ENCODE assay signal across 13 cellular contexts in genomic region chr3:64216706-64217105, GRCh38. TPM values are rescaled to one million over a fixed set of nuclear protein-coding genes. Genes with fewer than 3 reads are reported as not detected.
DNase-seq lines count a peak whose midpoint lies in the region; ATAC-seq and TF ChIP-seq lines count a peak whose summit lies in the region.
"Had no signal": no experiment of that assay in that cellular context is flagged by ENCODE, and none has a peak within 500 bp of the region (broad histone marks: within the 10 kb centered on the region; RNA-seq: fewer than 3 reads in every experiment).

No MANE protein-coding gene starts in this region.

- no peak overlapping the region for H3K4me3 ChIP-seq in fibroblast of the aortic adventitia (ENCODE audit: low read depth, low read length)

- H3K36me3 Mint-ChIP-seq in osteocyte (ENCODE audit: unreplicated experiment): no peaks in the 10 kb centered on the region
- H3K36me3 Mint-ChIP-seq in activated CD4-positive, alpha-beta T cell treated with anti-CD3 and anti-CD28 coated beads, Interleukin-2, amount 10 ng/mL, durations not matched to agents 7 days and 5 days (ENCODE audit: low read depth): no peaks in the 10 kb centered on the region
- H3K36me3 Mint-ChIP-seq: activated naive CD8-positive, alpha-beta T cell treated with anti-CD3 and anti-CD28 coated beads, Interleukin-2, amount 10 ng/mL, durations not matched to agents 7 days and 5 days; naive thymus-derived CD4-positive, alpha-beta T cell had no signal

- DNase-seq in ELR (ENCODE audit: low read depth) (peak; percentile 44), fibroblast of the aortic adventitia (ENCODE audit: low read depth) (peak; percentile 64), osteocyte (ENCODE audit: extremely low spot score, unreplicated experiment) (no peak), NCI-H1436 treated with DMSO at 0.1 percent for 48 hours (lab: John Stamatoyannopoulos, UW) (no peak), T-helper 2 cell (no peak)
- DNase-seq in activated CD4-positive, alpha-beta T cell treated with anti-CD3 and anti-CD28 coated beads, Interleukin-2, amount 10 ng/mL, durations not matched to agents 7 days and 5 days: no peak
- DNase-seq: activated CD4-positive, alpha-beta T cell treated with anti-CD3 and anti-CD28 coated beads for 48 hours; activated naive CD8-positive, alpha-beta T cell treated with anti-CD3 and anti-CD28 coated beads, Interleukin-2, amount 10 ng/mL, durations not matched to agents 7 days and 5 days; COR-L47; naive thymus-derived CD4-positive, alpha-beta T cell; stimulated activated CD4-positive, alpha-beta T cell treated with anti-CD3 and anti-CD28 coated beads, Interleukin-4, amount 100 ng/mL, for 1 hour had no signal

- POLR2A ChIA-PET in activated CD4-positive, alpha-beta T cell treated with anti-CD3 and anti-CD28 coated beads, Interleukin-2, amount 10 ng/mL, durations not matched to agents 7 days and 5 days (lab: Charles Lee): no interaction called here

- ATAC-seq in SK-N-SH treated with all-trans-retinoic acid at 6 μM for 48 hours (peak; percentile 18), GM21526 (IDR thresholded peaks at IDR 0.05; ENCODE audit: low FRiP score, unreplicated experiment) (no peak)
- ATAC-seq: naive thymus-derived CD4-positive, alpha-beta T cell had no signal

- no peaks in the 10 kb centered on the region for H3K27me3 Mint-ChIP-seq in osteocyte (ENCODE audit: unreplicated experiment)
- peaks cover 9% of the 10 kb centered on the region for H3K27me3 Mint-ChIP-seq in activated CD4-positive, alpha-beta T cell treated with anti-CD3 and anti-CD28 coated beads, Interleukin-2, amount 10 ng/mL, durations not matched to agents 7 days and 5 days
- H3K27me3 Mint-ChIP-seq: activated naive CD8-positive, alpha-beta T cell treated with anti-CD3 and anti-CD28 coated beads, Interleukin-2, amount 10 ng/mL, durations not matched to agents 7 days and 5 days had no signal

- H3K9me3 Mint-ChIP-seq in osteocyte (ENCODE audit: unreplicated experiment): no peaks in the 10 kb centered on the region
- H3K9me3 Mint-ChIP-seq in activated CD4-positive, alpha-beta T cell treated with anti-CD3 and anti-CD28 coated beads, Interleukin-2, amount 10 ng/mL, durations not matched to agents 7 days and 5 days: no peaks in the 10 kb centered on the region
- H3K9me3 Mint-ChIP-seq: activated naive CD8-positive, alpha-beta T cell treated with anti-CD3 and anti-CD28 coated beads, Interleukin-2, amount 10 ng/mL, durations not matched to agents 7 days and 5 days had no signal

- H3K4me3 Mint-ChIP-seq in osteocyte (ENCODE audit: unreplicated experiment): peak overlapping the region; percentile 16
- H3K4me3 Mint-ChIP-seq in activated CD4-positive, alpha-beta T cell treated with anti-CD3 and anti-CD28 coated beads, Interleukin-2, amount 10 ng/mL, durations not matched to agents 7 days and 5 days: no peak overlapping the region
- H3K4me3 Mint-ChIP-seq: activated naive CD8-positive, alpha-beta T cell treated with anti-CD3 and anti-CD28 coated beads, Interleukin-2, amount 10 ng/mL, durations not matched to agents 7 days and 5 days; naive thymus-derived CD4-positive, alpha-beta T cell had no signal

- peak overlapping the region; percentile 81 for H3K27ac Mint-ChIP-seq in osteocyte (ENCODE audit: unreplicated experiment)
- H3K27ac Mint-ChIP-seq in activated CD4-positive, alpha-beta T cell treated with anti-CD3 and anti-CD28 coated beads, Interleukin-2, amount 10 ng/mL, durations not matched to agents 7 days and 5 days: no peak overlapping the region
- H3K27ac Mint-ChIP-seq: activated naive CD8-positive, alpha-beta T cell treated with anti-CD3 and anti-CD28 coated beads, Interleukin-2, amount 10 ng/mL, durations not matched to agents 7 days and 5 days; naive thymus-derived CD4-positive, alpha-beta T cell had no signal

- CTCF ChIA-PET in activated CD4-positive, alpha-beta T cell treated with anti-CD3 and anti-CD28 coated beads, Interleukin-2, amount 10 ng/mL, durations not matched to agents 7 days and 5 days (lab: Charles Lee): no interaction called here

- TF ChIP-seq CTCF in fibroblast of the aortic adventitia (IDR thresholded peaks at IDR 0.05; ENCODE audit: insufficient read depth, low read length) (no peak), osteocyte (IDR thresholded peaks at IDR 0.05) (no peak)

- H3K4me1 Mint-ChIP-seq in osteocyte (ENCODE audit: unreplicated experiment): peaks cover 68% of the 10 kb centered on the region
- H3K4me1 Mint-ChIP-seq in activated CD4-positive, alpha-beta T cell treated with anti-CD3 and anti-CD28 coated beads, Interleukin-2, amount 10 ng/mL, durations not matched to agents 7 days and 5 days: no peaks in the 10 kb centered on the region
- H3K4me1 Mint-ChIP-seq: activated naive CD8-positive, alpha-beta T cell treated with anti-CD3 and anti-CD28 coated beads, Interleukin-2, amount 10 ng/mL, durations not matched to agents 7 days and 5 days had no signal

TF ChIP-seq in SK-N-SH treated with all-trans-retinoic acid at 6 μM for 48 hours, 23 proteins besides CTCF, POLR2A, EP300 and RAD21:
- no peak for TF ChIP-seq TCF4 (CRISPR knock-in tag; IDR thresholded peaks at IDR 0.05; ENCODE audit: borderline replicate concordance)
- no peak for TF ChIP-seq ZNF565 (CRISPR knock-in tag; conservative IDR thresholded peaks at IDR 0.05; ENCODE audit: low read depth)
- TF ChIP-seq TOX (CRISPR knock-in tag; IDR thresholded peaks at IDR 0.05; ENCODE audit: borderline replicate concordance): no peak
- TF ChIP-seq CSDC2 (CRISPR knock-in tag; IDR thresholded peaks at IDR 0.05): no peak

RNA-seq across cellular contexts. Expression of gene PRICKLE2, which starts 8.6 kb away (rescaled TPM):
- total RNA-seq in fibroblast of the aortic adventitia (ENCODE audit: low replicate concordance): 22.0 and 45.1 TPM in 2 replicates
- total RNA-seq in osteocyte: 24.7 and 25.2 TPM in 2 replicates
- total RNA-seq in activated CD4-positive, alpha-beta T cell treated with anti-CD3 and anti-CD28 coated beads, Interleukin-2, amount 10 ng/mL, durations not matched to agents 7 days and 5 days: not detected
- total RNA-seq: activated naive CD8-positive, alpha-beta T cell treated with anti-CD3 and anti-CD28 coated beads, Interleukin-2, amount 10 ng/mL, durations not matched to agents 7 days and 5 days had no signal

Comparison
In these comparisons a context has a peak if more than half of its experiments do, and no peak if none do; other contexts are left out.
1. DNase-seq: peak in ELR (single experiment) and fibroblast of the aortic adventitia (single experiment); none in osteocyte (single experiment), activated CD4-positive, alpha-beta T cell treated with anti-CD3 and anti-CD28 coated beads, Interleukin-2, amount 10 ng/mL, durations not matched to agents 7 days and 5 days (single experiment), NCI-H1436 treated with DMSO at 0.1 percent for 48 hours (single experiment) and T-helper 2 cell (0 of 5).
2. RNA of gene PRICKLE2, which starts 8.6 kb away (total RNA-seq): 24.7 to 25.2 TPM in osteocyte and 22.0 to 45.1 TPM in fibroblast of the aortic adventitia; not detected in activated CD4-positive, alpha-beta T cell treated with anti-CD3 and anti-CD28 coated beads, Interleukin-2, amount 10 ng/mL, durations not matched to agents 7 days and 5 days; every median in the first group is over 10 times any median in the second.